In the genomic region with DNA sequence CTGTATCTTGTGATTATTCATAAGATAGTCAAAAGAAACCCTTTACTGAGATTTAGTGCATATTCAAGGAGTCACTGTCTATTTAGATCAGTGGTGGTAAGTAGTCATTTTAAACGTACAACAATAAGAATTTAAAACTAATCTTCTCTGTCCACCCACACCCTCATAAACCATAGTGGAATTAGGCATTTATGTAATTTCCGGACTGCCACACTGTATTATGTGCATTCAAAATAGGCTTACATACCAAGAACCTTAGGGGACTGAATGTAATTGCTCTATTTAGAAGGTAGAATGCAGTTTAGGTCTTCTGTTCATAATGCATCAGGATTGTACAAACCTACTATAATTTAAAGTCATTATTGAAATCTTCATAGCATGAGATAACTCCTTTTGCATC, we compare ENCODE assay signal across 26 cellular contexts.
DNase-seq lines count a peak whose midpoint lies in the region; TF ChIP-seq lines count a peak whose summit lies in the region.
"Had no signal": no experiment of that assay in that cellular context is flagged by ENCODE, and none has a peak within 500 bp of the region (broad histone marks: within the 10 kb centered on the region; RNA-seq: fewer than 3 reads in every experiment).

No MANE protein-coding gene starts in this region.

- H3K4me1 ChIP-seq in smooth muscle cell (ENCODE audit: low read depth) = no peaks in the 10 kb centered on the region
- H3K4me1 ChIP-seq: BLaER1, SJCRH30 had no signal

- H3K9me3 ChIP-seq in smooth muscle cell (replicated peaks; ENCODE audit: low read depth) = no peaks in the 10 kb centered on the region
- H3K9me3 ChIP-seq: BLaER1, MG63, SJCRH30 had no signal

- no peak overlapping the region for H2AFZ ChIP-seq in smooth muscle cell (ENCODE audit: low read depth)

- no peaks in the 10 kb centered on the region for H3F3A ChIP-seq in smooth muscle cell (ENCODE audit: low read depth)

- TF ChIP-seq CTCF in AG10803 (conservative IDR thresholded peaks at IDR 0.05; ENCODE audit: low read length) (no peak), smooth muscle cell (IDR thresholded peaks at IDR 0.05; ENCODE audit: borderline replicate concordance, insufficient read depth, poor library complexity, severe bottlenecking) (no peak)

- no peak overlapping the region for H3K27ac ChIP-seq in smooth muscle cell (ENCODE audit: low read depth)
- H3K27ac ChIP-seq: BLaER1, SJCRH30 had no signal

- no peaks in the 10 kb centered on the region for H3K36me3 ChIP-seq in smooth muscle cell (ENCODE audit: low read depth)
- H3K36me3 ChIP-seq: BLaER1, MG63, SJCRH30 had no signal

- no peaks in the 10 kb centered on the region for H4K20me1 ChIP-seq in smooth muscle cell (ENCODE audit: low read depth)
- H4K20me1 ChIP-seq: BLaER1 had no signal

- H3K4me3 ChIP-seq in AG10803 (ENCODE audit: low read length) (no peak overlapping the region), smooth muscle cell (no peak overlapping the region)
- H3K4me3 ChIP-seq: BLaER1, GM12878, MG63, SJCRH30 had no signal

- peak; percentile 16 for DNase-seq in AG10803 (ENCODE audit: low read depth)
- DNase-seq in NCI-H1048 (lab: John Stamatoyannopoulos, UW) = peak; percentile 13
- DNase-seq in dedifferentiated amniotic fluid mesenchymal stem cell (ENCODE audit: extremely low spot score) = peak; percentile 49
- DNase-seq in smooth muscle cell (lab: John Stamatoyannopoulos, UW; ENCODE audit: unreplicated experiment) = no peak
- DNase-seq in NCI-H526 (lab: John Stamatoyannopoulos, UW) = no peak
- DNase-seq in NCI-H2227 treated with DMSO at 0.1 percent for 48 hours (lab: John Stamatoyannopoulos, UW) = no peak
- DNase-seq in NCI-H1930 (lab: John Stamatoyannopoulos, UW) = no peak
- DNase-seq: CD4-positive, CD25-positive, alpha-beta regulatory T cell; COR-L47; EL; GDM1; HCEC 1CT; IMR-90; KG1; MG63; NCI-H1417; NCI-H1694; NCI-H2081; NCI-H446; NCI-H524 treated with DMSO at 0.1 percent for 48 hours; NCI-H82; NK-92 treated with Interleukin-12 subunit alpha and Interleukin-12 subunit beta, amount 100 ng/mL, for 24 hours; PC-3; SJCRH30 had no signal

- H3K4me2 ChIP-seq in smooth muscle cell = peak overlapping the region; percentile 6
- H3K4me2 ChIP-seq: BLaER1 had no signal

- 33% methylated on average over 2 of the region's 2 CpGs for WGBS in smooth muscle cell (ENCODE audit: low lambda C conversion rate)

- no peaks in the 10 kb centered on the region for H3K79me2 ChIP-seq in smooth muscle cell (ENCODE audit: low read depth)

- H3K27me3 ChIP-seq in smooth muscle cell (ENCODE audit: low read depth) = no peaks in the 10 kb centered on the region
- H3K27me3 ChIP-seq: BLaER1, MG63, SJCRH30 had no signal

- H3K9ac ChIP-seq in smooth muscle cell (ENCODE audit: low read depth) = no peak overlapping the region
- H3K9ac ChIP-seq: BLaER1 had no signal

Comparison
In these comparisons a context has a peak if more than half of its experiments do, and no peak if none do; other contexts are left out.
1. DNase-seq: peak in AG10803 (single experiment), NCI-H1048 (single experiment) and dedifferentiated amniotic fluid mesenchymal stem cell (single experiment); none in smooth muscle cell (single experiment), NCI-H526 (0 of 2), NCI-H2227 treated with DMSO at 0.1 percent for 48 hours (single experiment) and NCI-H1930 (0 of 2).